20 cellular contexts compared by ENCODE assay signal in genomic region chrX:48905090-48905790, GRCh38.
"Had no signal": no experiment of that assay in that cellular context is flagged by ENCODE, and none has a peak within 500 bp of the region (broad histone marks: within the 10 kb centered on the region; RNA-seq: fewer than 3 reads in every experiment).

No MANE protein-coding gene starts in this region.

- H3K9me2 ChIP-seq: SK-N-SH had no signal

- H3K9me3 ChIP-seq: SK-N-SH had no signal

- ATAC-seq: PC-3 had no signal

- H3K27ac ChIP-seq: KMS-11, RWPE1 had no signal

- H3K4me2 ChIP-seq: KMS-11, SK-N-SH had no signal

- H3K9ac ChIP-seq: KMS-11, SK-N-SH had no signal

- DNase-seq: IMR-90, MV-4-11, NCI-H1048, NCI-H1105, NCI-H1417, NCI-H1436 treated with DMSO at 0.1 percent for 48 hours, NCI-H1694, NCI-H187 treated with DMSO at 0.1 percent for 48 hours, NCI-H2029 treated with DMSO at 0.1 percent for 48 hours, NCI-H2171 treated with DMSO at 0.1 percent for 48 hours, NCI-H345, NCI-H446 treated with DMSO at 0.1 percent for 48 hours, NCI-H510A treated with DMSO at 0.1 percent for 48 hours, NCI-H526 treated with DMSO at 0.1 percent for 48 hours, NCI-H774, PC-3, SHP77, SK-N-SH had no signal
